ENCODE assay signal across 10 cellular contexts in genomic region chr1:109083923-109084322, GRCh38. TPM values are rescaled to one million over a fixed set of nuclear protein-coding genes. Genes with fewer than 3 reads are reported as not detected.
DNase-seq lines count a peak whose midpoint lies in the region; ATAC-seq and TF ChIP-seq lines count a peak whose summit lies in the region.
"Had no signal": no experiment of that assay in that cellular context is flagged by ENCODE, and none has a peak within 500 bp of the region (broad histone marks: within the 10 kb centered on the region; RNA-seq: fewer than 3 reads in every experiment).

No MANE protein-coding gene starts in this region.

- intact Hi-C loops in ascending aorta (cut with DNase I) (no loop called here), A673 (cut with micrococcal nuclease; ENCODE audit: unreplicated experiment) (no loop called here)

- H3K4me1 ChIP-seq in ascending aorta (peaks cover 0 to 10% of the 10 kb centered on the region in 2 donors), thoracic aorta (ENCODE audit: control insufficient read depth in 1 of 2, low read depth in 2 of 2) (peaks cover 0 to 22% of the 10 kb centered on the region in 2 donors), A673 (ENCODE audit: insufficient read depth, low read length, poor library complexity, severe bottlenecking) (no peaks in the 10 kb centered on the region)

- no peaks in the 10 kb centered on the region for H3K36me3 ChIP-seq in ascending aorta
- H3K36me3 ChIP-seq in thoracic aorta, result no peaks in the 10 kb centered on the region
- no peaks in the 10 kb centered on the region for H3K36me3 ChIP-seq in A673 (ENCODE audit: insufficient read depth, low read length, poor library complexity, severe bottlenecking)
- H3K36me3 ChIP-seq: heart right ventricle had no signal

- peak overlapping the region; percentile 22 for H3K27ac Mint-ChIP-seq in activated T-cell treated with anti-CD3 and anti-CD28 coated beads, Interleukin-2, amount 50 U/mL, for 24 hours
- no peak overlapping the region for H3K27ac Mint-ChIP-seq in activated T-cell treated with anti-CD3 and anti-CD28 coated beads, Interleukin-2, amount 50 U/mL, for 72 hours
- H3K27ac Mint-ChIP-seq: activated CD4-positive, alpha-beta T cell treated with anti-CD3 and anti-CD28 coated beads for 36 hours had no signal

- H3K9me3 ChIP-seq in ascending aorta, result no peaks in the 10 kb centered on the region
- no peaks in the 10 kb centered on the region for H3K9me3 ChIP-seq in thoracic aorta
- H3K9me3 ChIP-seq in A673 (ENCODE audit: low read depth, low read length, poor library complexity, severe bottlenecking), result no peaks in the 10 kb centered on the region
- H3K9me3 ChIP-seq: heart right ventricle had no signal

- H3K27ac ChIP-seq in ascending aorta (peak overlapping the region; percentile 49 to 65), thoracic aorta (peak overlapping the region; percentile 26 to 44), A673 (ENCODE audit: low read depth, low read length, poor library complexity, severe bottlenecking) (no peak overlapping the region)
- H3K27ac ChIP-seq: heart right ventricle had no signal

- TF ChIP-seq CTCF in ascending aorta (IDR thresholded peaks at IDR 0.05) (no peak), thoracic aorta (IDR thresholded peaks at IDR 0.05) (no peak), A673 (conservative IDR thresholded peaks at IDR 0.05; ENCODE audit: low read depth, low read length) (no peak)

- CTCF ChIA-PET in A673 (lab: Charles Lee), result no interaction called here

- H3K36me3 Mint-ChIP-seq in activated T-cell treated with anti-CD3 and anti-CD28 coated beads, Interleukin-2, amount 50 U/mL, for 24 hours (ENCODE audit: low read depth), result no peaks in the 10 kb centered on the region
- no peaks in the 10 kb centered on the region for H3K36me3 Mint-ChIP-seq in activated T-cell treated with anti-CD3 and anti-CD28 coated beads, Interleukin-2, amount 50 U/mL, for 72 hours (ENCODE audit: insufficient read depth in 2 of 2)

- POLR2A ChIA-PET in A673 (lab: Charles Lee; ENCODE audit: low non-redundant PET), result no interaction called here

- no peaks in the 10 kb centered on the region for H3K27me3 Mint-ChIP-seq in activated T-cell treated with anti-CD3 and anti-CD28 coated beads, Interleukin-2, amount 50 U/mL, for 24 hours
- no peaks in the 10 kb centered on the region for H3K27me3 Mint-ChIP-seq in activated T-cell treated with anti-CD3 and anti-CD28 coated beads, Interleukin-2, amount 50 U/mL, for 72 hours (ENCODE audit: low read depth)
- H3K27me3 Mint-ChIP-seq: activated CD4-positive, alpha-beta T cell treated with anti-CD3 and anti-CD28 coated beads for 36 hours had no signal

- H3K4me1 Mint-ChIP-seq in activated T-cell treated with anti-CD3 and anti-CD28 coated beads, Interleukin-2, amount 50 U/mL, for 24 hours (ENCODE audit: low read depth), result no peaks in the 10 kb centered on the region
- peaks cover 11% of the 10 kb centered on the region for H3K4me1 Mint-ChIP-seq in activated T-cell treated with anti-CD3 and anti-CD28 coated beads, Interleukin-2, amount 50 U/mL, for 72 hours (ENCODE audit: low read depth)
- H3K4me1 Mint-ChIP-seq: activated CD4-positive, alpha-beta T cell treated with anti-CD3 and anti-CD28 coated beads for 36 hours had no signal

- BruUV-seq in A673 (replicated peaks; lab: Mats Ljungman, UMichigan), result no TSS peak

- ATAC-seq in activated T-cell treated with anti-CD3 and anti-CD28 coated beads, Interleukin-2, amount 50 U/mL, for 72 hours (replicated peaks in 1 of 2), result no peak
- ATAC-seq in thoracic aorta (ENCODE audit: insufficient number of reproducible peaks, low FRiP score, low read depth), result no peak
- ATAC-seq: heart right ventricle had no signal

- no peaks in the 10 kb centered on the region for H3K27me3 ChIP-seq in ascending aorta
- H3K27me3 ChIP-seq in thoracic aorta (replicated peaks; ENCODE audit: insufficient read depth), result no peaks in the 10 kb centered on the region
- H3K27me3 ChIP-seq in A673 (replicated peaks; ENCODE audit: insufficient read depth, low read depth, low read length, poor library complexity), result no peaks in the 10 kb centered on the region
- H3K27me3 ChIP-seq: heart right ventricle had no signal

- DNase-seq in activated T-cell treated with anti-CD3 and anti-CD28 coated beads, Interleukin-2, amount 50 U/mL, for 24 hours, result no peak
- DNase-seq in activated T-cell treated with anti-CD3 and anti-CD28 coated beads, Interleukin-2, amount 50 U/mL, for 72 hours, result no peak
- DNase-seq in ascending aorta (ENCODE audit: low spot score in 2 of 2) (peak in 1 of 2 donors; percentile 12), medulla oblongata (ENCODE audit: extremely low spot score) (peak; percentile 96), thoracic aorta (ENCODE audit: low spot score) (no peak), A673 (ENCODE audit: low spot score) (no peak), NCI-H187 (lab: John Stamatoyannopoulos, UW) (no peak), NCI-H2081 treated with DMSO at 0.1 percent for 48 hours (lab: John Stamatoyannopoulos, UW) (no peak)
- DNase-seq: activated CD4-positive, alpha-beta T cell treated with anti-CD3 and anti-CD28 coated beads for 36 hours; heart right ventricle had no signal

- H3K4me3 Mint-ChIP-seq in activated T-cell treated with anti-CD3 and anti-CD28 coated beads, Interleukin-2, amount 50 U/mL, for 24 hours, result no peak overlapping the region
- H3K4me3 Mint-ChIP-seq in activated T-cell treated with anti-CD3 and anti-CD28 coated beads, Interleukin-2, amount 50 U/mL, for 72 hours, result no peak overlapping the region
- H3K4me3 Mint-ChIP-seq: activated CD4-positive, alpha-beta T cell treated with anti-CD3 and anti-CD28 coated beads for 36 hours had no signal

- H3K4me3 ChIP-seq in ascending aorta (no peak overlapping the region), thoracic aorta (no peak overlapping the region), A673 (ENCODE audit: low read depth, low read length, poor library complexity, severe bottlenecking) (no peak overlapping the region)
- H3K4me3 ChIP-seq: heart right ventricle had no signal

- no peaks in the 10 kb centered on the region for H3K9me3 Mint-ChIP-seq in activated T-cell treated with anti-CD3 and anti-CD28 coated beads, Interleukin-2, amount 50 U/mL, for 24 hours
- H3K9me3 Mint-ChIP-seq in activated T-cell treated with anti-CD3 and anti-CD28 coated beads, Interleukin-2, amount 50 U/mL, for 72 hours, result no peaks in the 10 kb centered on the region

RNA-seq across cellular contexts. Expression of gene TMEM167B, which starts 6.6 kb away (rescaled TPM):
- total RNA-seq in activated T-cell treated with anti-CD3 and anti-CD28 coated beads, Interleukin-2, amount 50 U/mL, for 72 hours, result 10 to 100 TPM; 50.2 to 57.1 TPM
- total RNA-seq in ascending aorta, result 20.5 TPM
- total RNA-seq in thoracic aorta, result 10 to 100 TPM; 25.3 to 33.2 TPM
- 26.4 and 30.0 TPM in 2 replicates for total RNA-seq in A673 (2021)

RNA-seq across cellular contexts. Expression of gene TAF13, which starts 8.1 kb away (rescaled TPM):
- 10 to 100 TPM; 25.9 to 29.4 TPM for total RNA-seq in activated T-cell treated with anti-CD3 and anti-CD28 coated beads, Interleukin-2, amount 50 U/mL, for 72 hours
- total RNA-seq in ascending aorta (9.3 TPM), thoracic aorta (10 to 100 TPM; 46.7 to 66.2 TPM), A673 (2021) (45.3 and 58.8 TPM in 2 replicates)

RNA-seq across cellular contexts. Expression of gene ELAPOR1, which starts 30.0 kb away (rescaled TPM):
- 10 to 100 TPM in 1 of 2 donors, 1 to 10 TPM in 1; 9.4 to 10.2 TPM for total RNA-seq in activated T-cell treated with anti-CD3 and anti-CD28 coated beads, Interleukin-2, amount 50 U/mL, for 72 hours
- not detected for total RNA-seq in ascending aorta
- 1 to 10 TPM; 1.4 to 7.2 TPM for total RNA-seq in thoracic aorta
- total RNA-seq in A673 (2021), result 0.17 and 0.24 TPM in 2 replicates

RNA-seq across cellular contexts. Expression of gene WDR47, which starts 42.0 kb away (rescaled TPM):
- 1 to 10 TPM; 7.5 to 9.5 TPM for total RNA-seq in activated T-cell treated with anti-CD3 and anti-CD28 coated beads, Interleukin-2, amount 50 U/mL, for 72 hours
- 11.8 TPM for total RNA-seq in ascending aorta
- 10 to 100 TPM; 18.7 to 20.5 TPM for total RNA-seq in thoracic aorta
- total RNA-seq in A673 (2021), result 17.4 and 21.0 TPM in 2 replicates
